Comparison of ENCODE assay signal across 8 cellular contexts in genomic region chr16:46974352-46974751, GRCh38. TPM values are rescaled to one million over a fixed set of nuclear protein-coding genes. Genes with fewer than 3 reads are reported as not detected.
DNase-seq lines count a peak whose midpoint lies in the region; ATAC-seq, FAIRE-seq and TF ChIP-seq lines count a peak whose summit lies in the region.

No MANE protein-coding gene starts in this region.

- no peak for TF ChIP-seq POLR2A in GM12891 (IDR thresholded peaks at IDR 0.05; ENCODE audit: low read depth, low read length)

- peak; percentile 38 for ATAC-seq in memory B cell (ENCODE audit: low read depth)
- ATAC-seq in GM19467 (IDR thresholded peaks at IDR 0.05; ENCODE audit: unreplicated experiment): no peak

- peak overlapping the region; percentile 94 for H3K4me3 Mint-ChIP-seq in memory B cell

- peak; percentile 69 for FAIRE-seq in GM12891 (lab: Jason Lieb, UNC)
- FAIRE-seq in urothelium cell line (lab: Jason Lieb, UNC): no peak

- H3K4me3 ChIP-seq in ACC112 (ENCODE audit: low read depth, low read length): peak overlapping the region; percentile 87
- peak overlapping the region; percentile 83 for H3K4me3 ChIP-seq in astrocyte of the spinal cord (ENCODE audit: low read depth, low read length)

- H3K36me3 Mint-ChIP-seq in memory B cell: peaks cover 6% of the 10 kb centered on the region

- H3K36me3 ChIP-seq in ACC112 (ENCODE audit: insufficient read depth, low read length): peaks cover 7% of the 10 kb centered on the region; the same call in 1 of the 2 replicates

- no peaks in the 10 kb centered on the region for H3K27me3 Mint-ChIP-seq in memory B cell

- H3K4me1 Mint-ChIP-seq in memory B cell: peaks cover 30% of the 10 kb centered on the region

- no peaks in the 10 kb centered on the region for H3K27me3 ChIP-seq in ACC112 (ENCODE audit: insufficient read depth, low read length)

- peaks cover 19% of the 10 kb centered on the region for H3K4me1 ChIP-seq in ACC112 (ENCODE audit: control insufficient read depth, insufficient read depth, low read length, unreplicated experiment)

- no peaks in the 10 kb centered on the region for H3K9me3 Mint-ChIP-seq in memory B cell

- H3K79me2 ChIP-seq in ACC112 (ENCODE audit: control insufficient read depth, insufficient read depth, low read length, unreplicated experiment): peaks cover 46% of the 10 kb centered on the region

- H2AFZ ChIP-seq in ACC112 (ENCODE audit: low read length, unreplicated experiment): no peak overlapping the region

- in situ Hi-C loops in astrocyte of the spinal cord (cut with HindIII; ENCODE audit: low sequenced_read_pairs): no loop called here

- H3K27ac ChIP-seq in ACC112 (ENCODE audit: low read depth, low read length): peak overlapping the region; percentile 83

- H3K27ac Mint-ChIP-seq in memory B cell: peak overlapping the region; percentile 98

- no peak for TF ChIP-seq CTCF in astrocyte of the spinal cord (IDR thresholded peaks at IDR 0.05; ENCODE audit: low read depth, low read length)

- peak; percentile 29 for DNase-seq in GM12891 (ENCODE audit: insufficient read length, low spot score)
- DNase-seq in NCI-H82 treated with DMSO at 0.1 percent for 48 hours (lab: John Stamatoyannopoulos, UW; ENCODE audit: unreplicated experiment): peak; percentile 48
- DNase-seq in astrocyte of the spinal cord (ENCODE audit: low read depth, low spot score): no peak
- DNase-seq in memory B cell (ENCODE audit: low spot score in 2 of 2): peak in 1 of 2 donors; percentile 40
- peak; percentile 14 for DNase-seq in urothelium cell line (ENCODE audit: low spot score)
- DNase-seq in hypothalamus (lab: John Stamatoyannopoulos, UW): no peak

TF ChIP-seq in GM12891, 5 proteins besides CTCF, POLR2A, EP300 and RAD21:
- TF ChIP-seq POU2F2 (IDR thresholded peaks at IDR 0.05; ENCODE audit: low read depth, low read length) (no peak), PAX5 (IDR thresholded peaks at IDR 0.05; ENCODE audit: insufficient read depth, low read length, severe bottlenecking) (no peak), TAF1 (IDR thresholded peaks at IDR 0.05; ENCODE audit: low read depth, low read length) (no peak), SPI1 (IDR thresholded peaks at IDR 0.05; ENCODE audit: low read depth, low read length) (no peak), POLR2AphosphoS5 (IDR thresholded peaks at IDR 0.05; ENCODE audit: low read depth, low read length) (no peak)
TF ChIP-seq in GM12891: peak in this region for 0.

RNA-seq across cellular contexts. Expression of gene DNAJA2, which starts 0.9 kb away (rescaled TPM):
- 37.7 TPM for polyA plus RNA-seq in GM12891 (2012; ENCODE audit: low read depth, missing spikeins)

Comparison
In these comparisons a context has a peak if more than half of its experiments do, and no peak if none do; other contexts are left out.
1. DNase-seq: peak in GM12891 (single experiment), NCI-H82 treated with DMSO at 0.1 percent for 48 hours (single experiment) and urothelium cell line (single experiment); none in astrocyte of the spinal cord (single experiment) and hypothalamus (0 of 51).